In the genomic region with DNA sequence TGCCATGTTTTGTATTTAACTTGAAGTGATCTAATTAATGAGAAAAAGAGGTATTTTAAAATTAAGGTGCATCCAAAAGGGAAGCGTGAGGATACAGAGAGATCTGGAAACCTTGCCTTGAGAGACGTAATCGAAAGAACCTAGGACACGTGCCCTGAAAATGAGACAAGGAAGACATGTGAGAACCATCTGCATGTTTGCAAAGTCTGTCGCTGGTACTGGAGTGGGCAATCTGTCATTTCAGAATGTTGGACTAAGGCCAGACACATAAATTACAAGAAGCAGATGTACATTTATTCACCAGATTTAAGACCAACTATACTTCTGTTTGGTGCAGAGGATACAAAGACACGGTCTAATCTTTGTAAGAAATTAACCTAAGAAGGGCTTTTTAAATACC, we compare ENCODE assay signal across 22 cellular contexts. TPM values are rescaled to one million over a fixed set of nuclear protein-coding genes. Genes with fewer than 3 reads are reported as not detected.
A peak's percentile ranks its signal among the peaks of the same experiment; 100 is the strongest.
DNase-seq lines count a peak whose midpoint lies in the region; TF ChIP-seq lines count a peak whose summit lies in the region.
"Had no signal": no experiment of that assay in that cellular context is flagged by ENCODE, and none has a peak within 500 bp of the region (broad histone marks: within the 10 kb centered on the region; RNA-seq: fewer than 3 reads in every experiment).

No MANE protein-coding gene starts in this region.

- no peak for TF ChIP-seq POLR2A in breast epithelium (IDR thresholded peaks at IDR 0.05)

- no peak overlapping the region for H3K27ac Mint-ChIP-seq in Caco-2 (ENCODE audit: unreplicated experiment)
- H3K27ac Mint-ChIP-seq: activated CD8-positive, alpha-beta memory T cell treated with anti-CD3 and anti-CD28 coated beads, Interleukin-2, amount 10 ng/mL, durations not matched to agents 7 days and 5 days; naive thymus-derived CD4-positive, alpha-beta T cell; T-helper 2 cell treated with Interferon-gamma antibody and Interleukin-4, amounts not matched to agents 5 μg/mL and 100 μg/mL, for 36 hours had no signal

- CTCF ChIA-PET in Caco-2 (lab: Charles Lee): interaction anchor here (0.8 kb wide), 1 partner anchor 93 kb away, joined by 4 read pairs; no protein-coding TSS in a partner anchor
- CTCF ChIA-PET in RWPE1 (lab: Yijun Ruan, JAX): no interaction called here

- peaks cover 49% of the 10 kb centered on the region for H3K36me3 Mint-ChIP-seq in Caco-2 (ENCODE audit: insufficient read depth, unreplicated experiment)
- H3K36me3 Mint-ChIP-seq: activated CD8-positive, alpha-beta memory T cell treated with anti-CD3 and anti-CD28 coated beads, Interleukin-2, amount 10 ng/mL, durations not matched to agents 7 days and 5 days; naive thymus-derived CD4-positive, alpha-beta T cell had no signal

- H3K4me3 ChIP-seq in endocrine pancreas (ENCODE audit: control insufficient read depth, insufficient read depth, low read length) (peak overlapping the region; percentile 12), breast epithelium (no peak overlapping the region), Caco-2 (ENCODE audit: low read depth, low read length) (no peak overlapping the region)
- H3K4me3 ChIP-seq: cardiac muscle cell, dorsolateral prefrontal cortex, esophagus muscularis mucosa, GM23248, heart left ventricle, lung, pancreas, suprapubic skin had no signal

- peaks cover 13% of the 10 kb centered on the region for H3K4me1 Mint-ChIP-seq in Caco-2 (ENCODE audit: low read depth, unreplicated experiment)
- H3K4me1 Mint-ChIP-seq: naive thymus-derived CD4-positive, alpha-beta T cell had no signal

- H3K36me3 ChIP-seq in endocrine pancreas (ENCODE audit: control insufficient read depth, insufficient read depth, low read length) (no peaks in the 10 kb centered on the region), breast epithelium (no peaks in the 10 kb centered on the region), Caco-2 (ENCODE audit: control insufficient read depth, insufficient read depth, low read length) (peaks cover 12% of the 10 kb centered on the region)
- H3K36me3 ChIP-seq: cardiac muscle cell, esophagus muscularis mucosa, heart left ventricle, pancreas, suprapubic skin had no signal

- TF ChIP-seq CTCF in breast epithelium (IDR thresholded peaks at IDR 0.05) (no peak), Caco-2 (IDR thresholded peaks at IDR 0.05; ENCODE audit: insufficient read depth in 1 of 2, low read depth in 1 of 2, low read length in 1 of 2, severe bottlenecking in 1 of 2, unreplicated experiment in 1 of 2) (no peak), RWPE1 (conservative IDR thresholded peaks at IDR 0.05; ENCODE audit: low read depth) (no peak)

- DNase-seq in NCI-H1092 (lab: John Stamatoyannopoulos, UW): peak; percentile 19
- peak; percentile 30 for DNase-seq in NCI-H2029 (lab: John Stamatoyannopoulos, UW)
- peak; percentile 80 for DNase-seq in NCI-H748 (lab: John Stamatoyannopoulos, UW; ENCODE audit: unreplicated experiment)
- no peak for DNase-seq in breast epithelium (ENCODE audit: low spot score in 2 of 2)
- no peak for DNase-seq in C1 segment of cervical spinal cord (lab: John Stamatoyannopoulos, UW)
- no peak for DNase-seq in Caco-2
- DNase-seq in RWPE1 (ENCODE audit: low spot score): no peak
- DNase-seq: activated CD4-positive, alpha-beta T cell treated with anti-CD3 and anti-CD28 coated beads for 1 hour; activated CD8-positive, alpha-beta memory T cell treated with anti-CD3 and anti-CD28 coated beads, Interleukin-2, amount 10 ng/mL, durations not matched to agents 7 days and 5 days; dorsolateral prefrontal cortex; GM23248; heart left ventricle; KBM-7; naive thymus-derived CD4-positive, alpha-beta T cell; pancreas; stimulated activated CD4-positive, alpha-beta T cell treated with anti-CD3 and anti-CD28 coated beads, Interleukin-2, amount 100 ng/mL, for 48 hours had no signal

- H3K4me1 ChIP-seq in endocrine pancreas (ENCODE audit: control insufficient read depth, insufficient read depth, low read length): no peaks in the 10 kb centered on the region
- H3K4me1 ChIP-seq in breast epithelium: no peaks in the 10 kb centered on the region
- no peaks in the 10 kb centered on the region for H3K4me1 ChIP-seq in Caco-2
- H3K4me1 ChIP-seq: esophagus muscularis mucosa, heart left ventricle, pancreas, suprapubic skin had no signal

- no peak overlapping the region for H3K27ac ChIP-seq in breast epithelium
- H3K27ac ChIP-seq in RWPE1: no peak overlapping the region
- H3K27ac ChIP-seq: cardiac muscle cell, dorsolateral prefrontal cortex, esophagus muscularis mucosa, GM23248, heart left ventricle, pancreas, suprapubic skin had no signal

- no peak overlapping the region for H3K9ac ChIP-seq in endocrine pancreas (ENCODE audit: control insufficient read depth, insufficient read depth, low read length)
- H3K9ac ChIP-seq: GM23248 had no signal

- H3K9me3 Mint-ChIP-seq in Caco-2 (ENCODE audit: unreplicated experiment): no peaks in the 10 kb centered on the region
- H3K9me3 Mint-ChIP-seq: naive thymus-derived CD4-positive, alpha-beta T cell; T-helper 2 cell treated with Interferon-gamma antibody and Interleukin-4, amounts not matched to agents 5 μg/mL and 100 μg/mL, for 36 hours had no signal

- H3K9me3 ChIP-seq in endocrine pancreas (ENCODE audit: control insufficient read depth, low read length) (no peaks in the 10 kb centered on the region), breast epithelium (no peaks in the 10 kb centered on the region), Caco-2 (no peaks in the 10 kb centered on the region)
- H3K9me3 ChIP-seq: esophagus muscularis mucosa, heart left ventricle, pancreas, suprapubic skin had no signal

- POLR2A ChIA-PET in Caco-2 (lab: Charles Lee) (no interaction called here), RWPE1 (lab: Yijun Ruan, JAX; ENCODE audit: low non-redundant PET) (no interaction called here)

- intact Hi-C loops in breast epithelium (cut with DNase I; ENCODE audit: low total_unique reads): no loop called here
- intact Hi-C loops in Caco-2 (cut with micrococcal nuclease; ENCODE audit: unreplicated experiment): no loop called here

- no peak overlapping the region for H3K4me3 Mint-ChIP-seq in Caco-2 (ENCODE audit: unreplicated experiment)
- H3K4me3 Mint-ChIP-seq: activated CD8-positive, alpha-beta memory T cell treated with anti-CD3 and anti-CD28 coated beads, Interleukin-2, amount 10 ng/mL, durations not matched to agents 7 days and 5 days; naive thymus-derived CD4-positive, alpha-beta T cell; T-helper 2 cell treated with Interferon-gamma antibody and Interleukin-4, amounts not matched to agents 5 μg/mL and 100 μg/mL, for 36 hours had no signal

- no TSS peak for BruUV-seq in Caco-2 (replicated peaks; lab: Mats Ljungman, UMichigan)

- H3K27me3 ChIP-seq in endocrine pancreas (ENCODE audit: control insufficient read depth, insufficient read depth, low read length) (no peaks in the 10 kb centered on the region), breast epithelium (no peaks in the 10 kb centered on the region), Caco-2 (replicated peaks; ENCODE audit: control insufficient read depth, insufficient read depth, low read length) (no peaks in the 10 kb centered on the region)
- H3K27me3 ChIP-seq: cardiac muscle cell, dorsolateral prefrontal cortex, esophagus muscularis mucosa, heart left ventricle, pancreas, suprapubic skin had no signal

- no peaks in the 10 kb centered on the region for H3K27me3 Mint-ChIP-seq in Caco-2 (ENCODE audit: insufficient read depth, unreplicated experiment)

RNA-seq across cellular contexts. Expression of gene AGR2, which starts 9.2 kb away (rescaled TPM):
- total RNA-seq in breast epithelium: 100 to 1,000 TPM in 1 of 3 donors, 10 to 100 TPM in 1, not detected in 1; 72.8 to 156 TPM
- 343 and 467 TPM in 2 replicates for total RNA-seq in Caco-2 (2022)
- total RNA-seq: activated CD8-positive, alpha-beta memory T cell treated with anti-CD3 and anti-CD28 coated beads, Interleukin-2, amount 10 ng/mL, durations not matched to agents 7 days and 5 days; cardiac muscle cell; esophagus muscularis mucosa; GM23248; heart left ventricle; naive thymus-derived CD4-positive, alpha-beta T cell had no signal

RNA-seq across cellular contexts. Expression of gene TSPAN13, which starts 42.1 kb away (rescaled TPM):
- total RNA-seq in breast epithelium: 10 to 100 TPM; 10.2 to 73.8 (median 42.6) TPM
- total RNA-seq in Caco-2 (2022): 193 and 208 TPM in 2 replicates

Comparison
In these comparisons a context has a peak if more than half of its experiments do, and no peak if none do; other contexts are left out.
1. DNase-seq: peak in NCI-H1092 (single experiment), NCI-H2029 (single experiment) and NCI-H748 (single experiment); none in breast epithelium (0 of 2), C1 segment of cervical spinal cord (0 of 14), Caco-2 (0 of 2) and RWPE1 (single experiment).